Comparison of ENCODE assay signal across 8 cellular contexts in genomic region chr12:55828357-55828756, GRCh38. TPM values are rescaled to one million over a fixed set of nuclear protein-coding genes. Genes with fewer than 3 reads are reported as not detected.
DNase-seq lines count a peak whose midpoint lies in the region; TF ChIP-seq lines count a peak whose summit lies in the region.

No MANE protein-coding gene starts in this region.

- peaks cover 32% of the 10 kb centered on the region for H3K36me3 ChIP-seq in BLaER1
- no peaks in the 10 kb centered on the region for H3K36me3 ChIP-seq in Loucy (ENCODE audit: insufficient read depth, low read length)
- H3K36me3 ChIP-seq in neural cell (ENCODE audit: insufficient read depth, low read length): no peaks in the 10 kb centered on the region

- no peak for TF ChIP-seq CTCF in Loucy (conservative IDR thresholded peaks at IDR 0.05; ENCODE audit: low read length)
- no peak for TF ChIP-seq CTCF in coronary artery (IDR thresholded peaks at IDR 0.05)
- no peak for TF ChIP-seq CTCF in neural cell (IDR thresholded peaks at IDR 0.05; ENCODE audit: poor library complexity, severe bottlenecking)
- no peak for TF ChIP-seq CTCF in GM10266 (IDR thresholded peaks at IDR 0.05; ENCODE audit: control insufficient read depth, insufficient read depth, low read depth, missing control alignments)

- no peak overlapping the region for H2AFZ ChIP-seq in Loucy (ENCODE audit: low read length)
- no peak overlapping the region for H2AFZ ChIP-seq in neural cell (ENCODE audit: low read depth, low read length)

- H4K20me1 ChIP-seq in BLaER1 (peaks cover 18% of the 10 kb centered on the region), Loucy (ENCODE audit: insufficient read depth, low read length, poor library complexity, severe bottlenecking) (peaks cover 9% of the 10 kb centered on the region), neural cell (ENCODE audit: insufficient read depth) (no peaks in the 10 kb centered on the region)

- H3K4me2 ChIP-seq in BLaER1 (peak overlapping the region; percentile 92), Loucy (ENCODE audit: low read depth, low read length, poor library complexity, severe bottlenecking) (peak overlapping the region; percentile 99), neural cell (ENCODE audit: low read length) (peak overlapping the region; percentile 51)

- TF ChIP-seq RAD21 in neural cell (conservative IDR thresholded peaks at IDR 0.05): no peak

- no peak for TF ChIP-seq EP300 in neural cell (conservative IDR thresholded peaks at IDR 0.05; ENCODE audit: poor library complexity, severe bottlenecking)

- H3K9ac ChIP-seq in BLaER1 (peak overlapping the region; percentile 86; the same call in 1 of the 2 replicates), Loucy (ENCODE audit: low read depth, low read length, poor library complexity, severe bottlenecking) (peak overlapping the region; percentile 75), neural cell (ENCODE audit: low read length) (no peak overlapping the region)

- no peaks in the 10 kb centered on the region for H3F3A ChIP-seq in Loucy (ENCODE audit: low read depth)
- peaks cover 7% of the 10 kb centered on the region for H3F3A ChIP-seq in neural cell (ENCODE audit: insufficient read depth, low read length, poor library complexity, severe bottlenecking)

- no peaks in the 10 kb centered on the region for H3K27me3 ChIP-seq in BLaER1
- H3K27me3 ChIP-seq in Loucy (ENCODE audit: insufficient read depth, low read length, poor library complexity, severe bottlenecking): no peaks in the 10 kb centered on the region
- no peaks in the 10 kb centered on the region for H3K27me3 ChIP-seq in neural cell (ENCODE audit: insufficient read depth, low read depth, low read length)

- H3K27ac ChIP-seq in BLaER1 (peak overlapping the region; percentile 84), coronary artery (peak overlapping the region; percentile 69 to 91), neural cell (ENCODE audit: low read length) (no peak overlapping the region)

- DNase-seq in coronary artery (ENCODE audit: low spot score) (no peak), GM10266 (ENCODE audit: extremely low spot score) (no peak), HT-29 (ENCODE audit: low spot score) (no peak), islet precursor cell (no peak), HuH-7.5 (ENCODE audit: low spot score) (no peak)

- H3K4me3 ChIP-seq in BLaER1 (peak overlapping the region; percentile 88), Loucy (ENCODE audit: low read length, poor library complexity, severe bottlenecking) (peak overlapping the region; percentile 95), coronary artery (peak overlapping the region; percentile 95), neural cell (ENCODE audit: low read length) (peak overlapping the region; percentile 100)

- H3K9me2 ChIP-seq in Loucy (replicated peaks; ENCODE audit: low read depth, low read length): no peaks in the 10 kb centered on the region
- H3K9me2 ChIP-seq in neural cell (ENCODE audit: insufficient read depth, low read length): no peaks in the 10 kb centered on the region

- H3K9me3 ChIP-seq in BLaER1 (no peaks in the 10 kb centered on the region), Loucy (ENCODE audit: insufficient read depth, low read depth, low read length) (no peaks in the 10 kb centered on the region), neural cell (ENCODE audit: low read length) (no peaks in the 10 kb centered on the region)

- H3K4me1 ChIP-seq in BLaER1: peaks cover 64% of the 10 kb centered on the region
- H3K4me1 ChIP-seq in Loucy (ENCODE audit: insufficient read depth, low read length, poor library complexity, severe bottlenecking): peaks cover 42% of the 10 kb centered on the region

- peaks cover 75% of the 10 kb centered on the region for H3K79me2 ChIP-seq in Loucy (ENCODE audit: insufficient read depth, low read length)
- peaks cover 55% of the 10 kb centered on the region for H3K79me2 ChIP-seq in neural cell (replicated peaks; ENCODE audit: insufficient read depth, low read length)

TF ChIP-seq in neural cell, 6 proteins besides CTCF, POLR2A, EP300 and RAD21:
- TF ChIP-seq POLR2AphosphoS5 (IDR thresholded peaks at IDR 0.05) (no peak), REST (IDR thresholded peaks at IDR 0.05; ENCODE audit: borderline replicate concordance) (no peak), TAF1 (IDR thresholded peaks at IDR 0.05; ENCODE audit: low read depth) (no peak), MXI1 (conservative IDR thresholded peaks at IDR 0.05; ENCODE audit: poor library complexity, severe bottlenecking) (no peak)

RNA-seq across cellular contexts. Expression of gene DNAJC14, which starts 1.0 kb away (rescaled TPM):
- polyA plus RNA-seq in neural cell: 45.0 and 46.4 TPM in 2 replicates
- 59.7 and 64.8 TPM in 2 replicates for polyA minus RNA-seq in neural cell
- total RNA-seq in HT-29 (2014; rRNA removed; shearing (Covaris generic)): 30.3 and 35.7 TPM in 2 replicates

RNA-seq across cellular contexts. Expression of gene ORMDL2, which starts 10.5 kb away (rescaled TPM):
- 6.1 and 11.5 TPM in 2 replicates for polyA plus RNA-seq in neural cell
- polyA minus RNA-seq in neural cell: 8.0 and 9.0 TPM in 2 replicates
- total RNA-seq in HT-29 (2014; rRNA removed; shearing (Covaris generic)): 35.1 and 46.6 TPM in 2 replicates

RNA-seq across cellular contexts. Expression of gene SARNP, which starts 10.8 kb away (rescaled TPM):
- 245 and 332 TPM in 2 replicates for polyA plus RNA-seq in neural cell
- 107 and 115 TPM in 2 replicates for polyA minus RNA-seq in neural cell
- 39.3 and 47.7 TPM in 2 replicates for total RNA-seq in HT-29 (2014; rRNA removed; shearing (Covaris generic))

RNA-seq across cellular contexts. Expression of gene MMP19, which starts 14.4 kb away (rescaled TPM):
- polyA plus RNA-seq in neural cell: not detected in 2 replicates
- polyA minus RNA-seq in neural cell: not detected in 2 replicates
- total RNA-seq in HT-29 (2014; rRNA removed; shearing (Covaris generic)): not detected in 2 replicates
